Comparison of ENCODE assay signal across 1 cellular context in genomic region chr4:107719927-107720722, GRCh38.
TF ChIP-seq lines count a peak whose summit lies in the region.

Gene PAPSS1 (minus strand): TSS chr4:107720234. CDS start chr4:107720179, 55 bp downstream.

TF ChIP-seq in HepG2, 621 proteins besides CTCF, POLR2A, EP300 and RAD21 (continued from another document and continues in another):
- TF ChIP-seq, protein P1, sequence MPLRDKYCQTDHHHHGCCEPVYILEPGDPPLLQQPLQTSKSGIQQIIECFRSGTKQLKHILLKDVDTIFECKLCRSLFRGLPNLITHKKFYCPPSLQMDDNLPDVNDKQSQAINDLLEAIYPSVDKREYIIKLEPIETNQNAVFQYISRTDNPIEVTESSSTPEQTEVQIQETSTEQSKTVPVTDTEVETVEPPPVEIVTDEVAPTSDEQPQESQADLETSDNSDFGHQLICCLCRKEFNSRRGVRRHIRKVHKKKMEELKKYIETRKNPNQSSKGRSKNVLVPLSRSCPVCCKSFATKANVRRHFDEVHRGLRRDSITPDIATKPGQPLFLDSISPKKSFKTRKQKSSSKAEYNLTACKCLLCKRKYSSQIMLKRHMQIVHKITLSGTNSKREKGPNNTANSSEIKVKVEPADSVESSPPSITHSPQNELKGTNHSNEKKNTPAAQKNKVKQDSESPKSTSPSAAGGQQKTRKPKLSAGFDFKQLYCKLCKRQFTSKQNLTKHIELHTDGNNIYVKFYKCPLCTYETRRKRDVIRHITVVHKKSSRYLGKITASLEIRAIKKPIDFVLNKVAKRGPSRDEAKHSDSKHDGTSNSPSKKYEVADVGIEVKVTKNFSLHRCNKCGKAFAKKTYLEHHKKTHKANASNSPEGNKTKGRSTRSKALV (CRISPR knock-in tag; IDR thresholded peaks at IDR 0.05) = peak; percentile 96
- TF ChIP-seq SIX4 (CRISPR knock-in tag; IDR thresholded peaks at IDR 0.05) = no peak
- TF ChIP-seq NFATC3 (CRISPR knock-in tag; IDR thresholded peaks at IDR 0.05) = no peak
- TF ChIP-seq, protein P2, sequence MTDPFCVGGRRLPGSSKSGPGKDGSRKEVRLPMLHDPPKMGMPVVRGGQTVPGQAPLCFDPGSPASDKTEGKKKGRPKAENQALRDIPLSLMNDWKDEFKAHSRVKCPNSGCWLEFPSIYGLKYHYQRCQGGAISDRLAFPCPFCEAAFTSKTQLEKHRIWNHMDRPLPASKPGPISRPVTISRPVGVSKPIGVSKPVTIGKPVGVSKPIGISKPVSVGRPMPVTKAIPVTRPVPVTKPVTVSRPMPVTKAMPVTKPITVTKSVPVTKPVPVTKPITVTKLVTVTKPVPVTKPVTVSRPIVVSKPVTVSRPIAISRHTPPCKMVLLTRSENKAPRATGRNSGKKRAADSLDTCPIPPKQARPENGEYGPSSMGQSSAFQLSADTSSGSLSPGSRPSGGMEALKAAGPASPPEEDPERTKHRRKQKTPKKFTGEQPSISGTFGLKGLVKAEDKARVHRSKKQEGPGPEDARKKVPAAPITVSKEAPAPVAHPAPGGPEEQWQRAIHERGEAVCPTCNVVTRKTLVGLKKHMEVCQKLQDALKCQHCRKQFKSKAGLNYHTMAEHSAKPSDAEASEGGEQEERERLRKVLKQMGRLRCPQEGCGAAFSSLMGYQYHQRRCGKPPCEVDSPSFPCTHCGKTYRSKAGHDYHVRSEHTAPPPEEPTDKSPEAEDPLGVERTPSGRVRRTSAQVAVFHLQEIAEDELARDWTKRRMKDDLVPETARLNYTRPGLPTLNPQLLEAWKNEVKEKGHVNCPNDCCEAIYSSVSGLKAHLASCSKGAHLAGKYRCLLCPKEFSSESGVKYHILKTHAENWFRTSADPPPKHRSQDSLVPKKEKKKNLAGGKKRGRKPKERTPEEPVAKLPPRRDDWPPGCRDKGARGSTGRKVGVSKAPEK (CRISPR knock-in tag; IDR thresholded peaks at IDR 0.05; ENCODE audit: borderline replicate concordance) = no peak
- TF ChIP-seq ISL2 (CRISPR knock-in tag; IDR thresholded peaks at IDR 0.05) = no peak
- TF ChIP-seq, protein P3, sequence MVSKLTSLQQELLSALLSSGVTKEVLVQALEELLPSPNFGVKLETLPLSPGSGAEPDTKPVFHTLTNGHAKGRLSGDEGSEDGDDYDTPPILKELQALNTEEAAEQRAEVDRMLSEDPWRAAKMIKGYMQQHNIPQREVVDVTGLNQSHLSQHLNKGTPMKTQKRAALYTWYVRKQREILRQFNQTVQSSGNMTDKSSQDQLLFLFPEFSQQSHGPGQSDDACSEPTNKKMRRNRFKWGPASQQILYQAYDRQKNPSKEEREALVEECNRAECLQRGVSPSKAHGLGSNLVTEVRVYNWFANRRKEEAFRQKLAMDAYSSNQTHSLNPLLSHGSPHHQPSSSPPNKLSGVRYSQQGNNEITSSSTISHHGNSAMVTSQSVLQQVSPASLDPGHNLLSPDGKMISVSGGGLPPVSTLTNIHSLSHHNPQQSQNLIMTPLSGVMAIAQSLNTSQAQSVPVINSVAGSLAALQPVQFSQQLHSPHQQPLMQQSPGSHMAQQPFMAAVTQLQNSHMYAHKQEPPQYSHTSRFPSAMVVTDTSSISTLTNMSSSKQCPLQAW (CRISPR knock-in tag; IDR thresholded peaks at IDR 0.05) = peak; percentile 20; the same call in 1 of the 2 replicates
- TF ChIP-seq ZNF839 (CRISPR knock-in tag; IDR thresholded peaks at IDR 0.05; ENCODE audit: borderline replicate concordance) = no peak
- TF ChIP-seq ZNF841 (CRISPR knock-in tag; IDR thresholded peaks at IDR 0.05; ENCODE audit: borderline replicate concordance) = no peak
- no peak for TF ChIP-seq ARNT (IDR thresholded peaks at IDR 0.05)
- 0 out of 2 replicates have a peak, but pooled peaks have one; percentile 7 for TF ChIP-seq NCOA2 (CRISPR knock-in tag; IDR thresholded peaks at IDR 0.05)
- TF ChIP-seq DPF2 (CRISPR knock-in tag; IDR thresholded peaks at IDR 0.05; ENCODE audit: borderline replicate concordance, low read depth) = no peak
- TF ChIP-seq, protein P4, sequence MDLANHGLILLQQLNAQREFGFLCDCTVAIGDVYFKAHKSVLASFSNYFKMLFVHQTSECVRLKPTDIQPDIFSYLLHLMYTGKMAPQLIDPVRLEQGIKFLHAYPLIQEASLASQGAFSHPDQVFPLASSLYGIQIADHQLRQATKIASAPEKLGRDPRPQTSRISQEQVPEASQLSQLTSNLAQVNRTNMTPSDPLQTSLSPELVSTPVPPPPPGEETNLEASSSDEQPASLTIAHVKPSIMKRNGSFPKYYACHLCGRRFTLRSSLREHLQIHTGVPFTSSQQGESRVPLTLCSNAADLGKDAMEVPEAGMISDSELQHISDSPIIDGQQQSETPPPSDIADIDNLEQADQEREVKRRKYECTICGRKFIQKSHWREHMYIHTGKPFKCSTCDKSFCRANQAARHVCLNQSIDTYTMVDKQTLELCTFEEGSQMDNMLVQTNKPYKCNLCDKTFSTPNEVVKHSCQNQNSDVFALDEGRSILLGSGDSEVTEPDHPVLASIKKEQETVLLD (CRISPR knock-in tag; IDR thresholded peaks at IDR 0.05; ENCODE audit: low read depth) = 0 out of 2 replicates have a peak, but pooled peaks have one; percentile 16
- TF ChIP-seq, protein P5, sequence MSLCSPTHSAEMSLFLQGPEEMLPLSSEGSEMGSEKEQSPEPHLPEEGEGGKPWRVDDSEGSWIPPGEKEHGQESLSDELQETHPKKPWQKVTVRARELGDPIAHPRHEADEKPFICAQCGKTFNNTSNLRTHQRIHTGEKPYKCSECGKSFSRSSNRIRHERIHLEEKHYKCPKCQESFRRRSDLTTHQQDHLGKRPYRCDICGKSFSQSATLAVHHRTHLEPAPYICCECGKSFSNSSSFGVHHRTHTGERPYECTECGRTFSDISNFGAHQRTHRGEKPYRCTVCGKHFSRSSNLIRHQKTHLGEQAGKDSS (CRISPR knock-in tag; IDR thresholded peaks at IDR 0.05; ENCODE audit: borderline replicate concordance, low read depth) = 0 out of 2 replicates have a peak, but pooled peaks have one; percentile 72
- TF ChIP-seq ZNF282 (IDR thresholded peaks at IDR 0.05; ENCODE audit: partially characterized antibody) = no peak
- TF ChIP-seq ZNF207 (IDR thresholded peaks at IDR 0.05; ENCODE audit: borderline replicate concordance) = no peak
- peak; percentile 84 for TF ChIP-seq KDM5A (IDR thresholded peaks at IDR 0.05; ENCODE audit: borderline replicate concordance, low read length)
- TF ChIP-seq RELA (CRISPR knock-in tag; IDR thresholded peaks at IDR 0.05) = no peak
- TF ChIP-seq ZNF549 (CRISPR knock-in tag; IDR thresholded peaks at IDR 0.05) = no peak
- no peak for TF ChIP-seq ZNF878 (CRISPR knock-in tag; IDR thresholded peaks at IDR 0.05)
- no peak for TF ChIP-seq PHB2 (IDR thresholded peaks at IDR 0.05; ENCODE audit: partially characterized antibody)
- 0 out of 2 replicates have a peak, but pooled peaks have one; percentile 40 for TF ChIP-seq ZNF788 (CRISPR knock-in tag; IDR thresholded peaks at IDR 0.05; ENCODE audit: borderline replicate concordance)
- TF ChIP-seq DMAP1 (CRISPR knock-in tag; IDR thresholded peaks at IDR 0.05) = peak; percentile 53; the same call in 1 of the 2 replicates
- TF ChIP-seq MAFK (conservative IDR thresholded peaks at IDR 0.05 in 1 of 2, IDR thresholded peaks at IDR 0.05 in 1 of 2; ENCODE audit: low read length in 2 of 2) = no peak
- TF ChIP-seq ZNF503 (CRISPR knock-in tag; IDR thresholded peaks at IDR 0.05) = peak; percentile 23; the same call in 1 of the 2 replicates
- TF ChIP-seq PAX8 (CRISPR knock-in tag; IDR thresholded peaks at IDR 0.05; ENCODE audit: borderline replicate concordance) = no peak
- TF ChIP-seq, protein P6, sequence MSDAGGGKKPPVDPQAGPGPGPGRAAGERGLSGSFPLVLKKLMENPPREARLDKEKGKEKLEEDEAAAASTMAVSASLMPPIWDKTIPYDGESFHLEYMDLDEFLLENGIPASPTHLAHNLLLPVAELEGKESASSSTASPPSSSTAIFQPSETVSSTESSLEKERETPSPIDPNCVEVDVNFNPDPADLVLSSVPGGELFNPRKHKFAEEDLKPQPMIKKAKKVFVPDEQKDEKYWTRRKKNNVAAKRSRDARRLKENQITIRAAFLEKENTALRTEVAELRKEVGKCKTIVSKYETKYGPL (CRISPR knock-in tag; IDR thresholded peaks at IDR 0.05) = no peak
- no peak for TF ChIP-seq ZNF83 (CRISPR knock-in tag; IDR thresholded peaks at IDR 0.05; ENCODE audit: borderline replicate concordance)
- TF ChIP-seq, protein P7, sequence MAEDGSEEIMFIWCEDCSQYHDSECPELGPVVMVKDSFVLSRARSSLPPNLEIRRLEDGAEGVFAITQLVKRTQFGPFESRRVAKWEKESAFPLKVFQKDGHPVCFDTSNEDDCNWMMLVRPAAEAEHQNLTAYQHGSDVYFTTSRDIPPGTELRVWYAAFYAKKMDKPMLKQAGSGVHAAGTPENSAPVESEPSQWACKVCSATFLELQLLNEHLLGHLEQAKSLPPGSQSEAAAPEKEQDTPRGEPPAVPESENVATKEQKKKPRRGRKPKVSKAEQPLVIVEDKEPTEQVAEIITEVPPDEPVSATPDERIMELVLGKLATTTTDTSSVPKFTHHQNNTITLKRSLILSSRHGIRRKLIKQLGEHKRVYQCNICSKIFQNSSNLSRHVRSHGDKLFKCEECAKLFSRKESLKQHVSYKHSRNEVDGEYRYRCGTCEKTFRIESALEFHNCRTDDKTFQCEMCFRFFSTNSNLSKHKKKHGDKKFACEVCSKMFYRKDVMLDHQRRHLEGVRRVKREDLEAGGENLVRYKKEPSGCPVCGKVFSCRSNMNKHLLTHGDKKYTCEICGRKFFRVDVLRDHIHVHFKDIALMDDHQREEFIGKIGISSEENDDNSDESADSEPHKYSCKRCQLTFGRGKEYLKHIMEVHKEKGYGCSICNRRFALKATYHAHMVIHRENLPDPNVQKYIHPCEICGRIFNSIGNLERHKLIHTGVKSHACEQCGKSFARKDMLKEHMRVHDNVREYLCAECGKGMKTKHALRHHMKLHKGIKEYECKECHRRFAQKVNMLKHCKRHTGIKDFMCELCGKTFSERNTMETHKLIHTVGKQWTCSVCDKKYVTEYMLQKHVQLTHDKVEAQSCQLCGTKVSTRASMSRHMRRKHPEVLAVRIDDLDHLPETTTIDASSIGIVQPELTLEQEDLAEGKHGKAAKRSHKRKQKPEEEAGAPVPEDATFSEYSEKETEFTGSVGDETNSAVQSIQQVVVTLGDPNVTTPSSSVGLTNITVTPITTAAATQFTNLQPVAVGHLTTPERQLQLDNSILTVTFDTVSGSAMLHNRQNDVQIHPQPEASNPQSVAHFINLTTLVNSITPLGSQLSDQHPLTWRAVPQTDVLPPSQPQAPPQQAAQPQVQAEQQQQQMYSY (CRISPR knock-in tag; IDR thresholded peaks at IDR 0.05) = no peak
- TF ChIP-seq SIN3A (IDR thresholded peaks at IDR 0.05; ENCODE audit: borderline replicate concordance, low read depth, low read length) = 0 out of 2 replicates have a peak, but pooled peaks have one; percentile 29
- no peak for TF ChIP-seq ZNF496 (CRISPR knock-in tag; IDR thresholded peaks at IDR 0.05; ENCODE audit: insufficient replicate concordance)
- no peak for TF ChIP-seq ATF6 (CRISPR knock-in tag; conservative IDR thresholded peaks at IDR 0.05)
- TF ChIP-seq, protein P8, sequence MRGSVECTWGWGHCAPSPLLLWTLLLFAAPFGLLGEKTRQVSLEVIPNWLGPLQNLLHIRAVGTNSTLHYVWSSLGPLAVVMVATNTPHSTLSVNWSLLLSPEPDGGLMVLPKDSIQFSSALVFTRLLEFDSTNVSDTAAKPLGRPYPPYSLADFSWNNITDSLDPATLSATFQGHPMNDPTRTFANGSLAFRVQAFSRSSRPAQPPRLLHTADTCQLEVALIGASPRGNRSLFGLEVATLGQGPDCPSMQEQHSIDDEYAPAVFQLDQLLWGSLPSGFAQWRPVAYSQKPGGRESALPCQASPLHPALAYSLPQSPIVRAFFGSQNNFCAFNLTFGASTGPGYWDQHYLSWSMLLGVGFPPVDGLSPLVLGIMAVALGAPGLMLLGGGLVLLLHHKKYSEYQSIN (CRISPR knock-in tag; IDR thresholded peaks at IDR 0.05; ENCODE audit: borderline replicate concordance) = no peak
- TF ChIP-seq STAT5B (CRISPR knock-in tag; IDR thresholded peaks at IDR 0.05) = no peak
- no peak for TF ChIP-seq ZSCAN9 (CRISPR knock-in tag; IDR thresholded peaks at IDR 0.05; ENCODE audit: borderline replicate concordance)
- no peak for TF ChIP-seq CHD2 (IDR thresholded peaks at IDR 0.05; ENCODE audit: low read depth, low read length)
- TF ChIP-seq ZNF781 (CRISPR knock-in tag; IDR thresholded peaks at IDR 0.05; ENCODE audit: borderline replicate concordance, not compliant biosample characterization) = no peak
- no peak for TF ChIP-seq U2AF2 (IDR thresholded peaks at IDR 0.05; ENCODE audit: low read depth, low read length)
